In the genomic region with DNA sequence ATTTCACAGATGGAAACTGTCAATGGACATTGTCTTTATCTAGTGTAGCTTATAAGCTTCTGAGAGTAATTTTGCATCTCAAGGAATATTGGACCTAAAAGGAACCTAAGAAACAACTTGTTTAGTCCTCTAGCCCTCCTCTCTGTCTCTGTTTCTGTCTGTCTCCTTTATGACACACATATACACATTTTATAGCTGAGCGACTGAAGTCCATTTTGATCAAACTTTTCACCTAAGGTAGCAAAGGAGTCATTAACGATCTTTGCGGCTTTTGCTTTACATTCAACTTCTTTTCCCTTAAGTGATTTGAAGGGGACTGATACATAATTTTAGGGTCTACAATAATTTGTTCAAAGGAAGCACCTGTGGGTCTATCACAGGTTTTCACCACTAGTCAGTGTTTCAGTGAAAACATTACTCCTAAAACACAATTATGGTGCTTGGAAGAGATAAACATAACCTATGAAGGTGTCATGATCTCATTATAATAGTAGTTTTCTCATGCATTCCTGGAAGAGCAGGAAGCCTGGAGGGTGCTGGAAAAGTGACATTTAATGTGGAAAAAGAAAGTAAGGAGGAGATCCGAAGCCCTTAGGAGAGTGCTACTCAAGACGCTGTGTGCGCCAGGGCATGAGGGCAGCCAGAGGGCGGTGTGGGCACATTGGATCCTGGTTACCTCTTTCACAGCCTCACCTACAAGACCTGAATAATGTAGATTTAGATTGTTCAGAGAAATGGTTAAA, we compare ENCODE assay signal across 8 cellular contexts.
DNase-seq lines count a peak whose midpoint lies in the region; ATAC-seq and TF ChIP-seq lines count a peak whose summit lies in the region.

No MANE protein-coding gene starts in this region.

- peaks cover 3% of the 10 kb centered on the region for H3K4me1 ChIP-seq in rectal smooth muscle tissue (ENCODE audit: control insufficient read depth, insufficient read depth, low read length)

- H3K27me3 ChIP-seq in rectal smooth muscle tissue (ENCODE audit: control insufficient read depth, insufficient read depth, low read length): no peaks in the 10 kb centered on the region

- no peaks in the 10 kb centered on the region for H3K36me3 Mint-ChIP-seq in activated T-cell treated with anti-CD3 and anti-CD28 coated beads, Interleukin-2, amount 50 U/mL, for 4 hours (ENCODE audit: insufficient read depth)

- ATAC-seq in activated T-cell treated with anti-CD3 and anti-CD28 coated beads, Interleukin-2, amount 50 U/mL, for 4 hours: peak; percentile 69 to 86
- ATAC-seq in GM18519 (IDR thresholded peaks at IDR 0.05; ENCODE audit: low FRiP score, unreplicated experiment) (no peak), HG03521 (IDR thresholded peaks at IDR 0.05; ENCODE audit: unreplicated experiment) (no peak)

- no peak overlapping the region for H3K9ac ChIP-seq in rectal smooth muscle tissue (ENCODE audit: low read length)

- no peak overlapping the region for H3K27ac ChIP-seq in rectal smooth muscle tissue (ENCODE audit: low read depth, low read length)

- no peaks in the 10 kb centered on the region for H3K27me3 Mint-ChIP-seq in activated T-cell treated with anti-CD3 and anti-CD28 coated beads, Interleukin-2, amount 50 U/mL, for 4 hours (ENCODE audit: low read depth)

- H3K4me3 ChIP-seq in fibroblast of the aortic adventitia (ENCODE audit: low read depth, low read length): no peak overlapping the region
- peak overlapping the region; percentile 19 for H3K4me3 ChIP-seq in rectal smooth muscle tissue (ENCODE audit: low read length)

- no peak overlapping the region for H3K4me3 Mint-ChIP-seq in activated T-cell treated with anti-CD3 and anti-CD28 coated beads, Interleukin-2, amount 50 U/mL, for 4 hours

- peaks cover 2% of the 10 kb centered on the region for H3K4me1 Mint-ChIP-seq in activated T-cell treated with anti-CD3 and anti-CD28 coated beads, Interleukin-2, amount 50 U/mL, for 4 hours (ENCODE audit: low read depth)

- DNase-seq in SIG-M5 treated with dmso at 0.1 percent for 504 hours (lab: John Stamatoyannopoulos, UW; ENCODE audit: unreplicated experiment) (peak; percentile 5), SIG-M5 (lab: John Stamatoyannopoulos, UW) (no peak), NCI-H526 (lab: John Stamatoyannopoulos, UW) (peak; percentile 19 to 80), fibroblast of the aortic adventitia (ENCODE audit: low read depth) (peak; percentile 63)
- DNase-seq in activated T-cell treated with anti-CD3 and anti-CD28 coated beads, Interleukin-2, amount 50 U/mL, for 4 hours: peak; percentile 47

- peak; percentile 74 for TF ChIP-seq CTCF in fibroblast of the aortic adventitia (IDR thresholded peaks at IDR 0.05; ENCODE audit: insufficient read depth, low read length)

- no peaks in the 10 kb centered on the region for H3K9me3 Mint-ChIP-seq in activated T-cell treated with anti-CD3 and anti-CD28 coated beads, Interleukin-2, amount 50 U/mL, for 4 hours

- no peaks in the 10 kb centered on the region for H3K36me3 ChIP-seq in rectal smooth muscle tissue (ENCODE audit: control insufficient read depth, insufficient read depth, low read length)

Comparison
In these comparisons a context has a peak if more than half of its experiments do, and no peak if none do; other contexts are left out.
1. ATAC-seq: peak in activated T-cell treated with anti-CD3 and anti-CD28 coated beads, Interleukin-2, amount 50 U/mL, for 4 hours (2 of 2); none in GM18519 (single experiment) and HG03521 (single experiment).